ENCODE assay signal across 1 cellular context in the genomic region with DNA sequence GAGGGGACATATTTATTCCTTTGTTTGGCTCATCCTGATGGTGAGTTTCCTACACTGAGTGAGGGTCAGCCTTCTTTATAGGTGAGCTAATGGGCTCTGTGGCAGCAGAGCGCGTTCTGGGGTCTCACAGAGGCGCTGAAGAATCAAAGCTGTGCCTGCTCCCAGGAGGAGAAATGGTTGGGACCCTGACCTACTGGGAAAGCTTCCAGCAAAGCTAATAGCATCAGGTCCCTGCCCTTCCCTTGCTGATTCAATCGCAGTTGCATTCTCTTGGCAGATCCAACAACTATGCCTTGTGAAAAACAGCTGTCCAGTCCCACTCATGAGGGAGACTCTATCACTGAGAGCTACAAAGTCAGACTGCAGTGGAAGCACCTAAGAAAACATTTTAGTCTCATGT.
TF ChIP-seq lines count a peak whose summit lies in the region.

No MANE protein-coding gene starts in this region.

TF ChIP-seq in GM23338, 12 proteins besides CTCF, POLR2A, EP300 and RAD21:
- no peak for TF ChIP-seq ZNF462 (CRISPR knock-in tag; IDR thresholded peaks at IDR 0.05)
- no peak for TF ChIP-seq ZNF114 (CRISPR knock-in tag; IDR thresholded peaks at IDR 0.05)
- TF ChIP-seq EZH2 (IDR thresholded peaks at IDR 0.05; ENCODE audit: low read depth, unreplicated experiment) = no peak
- no peak for TF ChIP-seq JUNB (IDR thresholded peaks at IDR 0.05; ENCODE audit: unreplicated experiment)
- TF ChIP-seq NANOG (IDR thresholded peaks at IDR 0.05; ENCODE audit: borderline replicate concordance) = no peak
- TF ChIP-seq, protein P1, sequence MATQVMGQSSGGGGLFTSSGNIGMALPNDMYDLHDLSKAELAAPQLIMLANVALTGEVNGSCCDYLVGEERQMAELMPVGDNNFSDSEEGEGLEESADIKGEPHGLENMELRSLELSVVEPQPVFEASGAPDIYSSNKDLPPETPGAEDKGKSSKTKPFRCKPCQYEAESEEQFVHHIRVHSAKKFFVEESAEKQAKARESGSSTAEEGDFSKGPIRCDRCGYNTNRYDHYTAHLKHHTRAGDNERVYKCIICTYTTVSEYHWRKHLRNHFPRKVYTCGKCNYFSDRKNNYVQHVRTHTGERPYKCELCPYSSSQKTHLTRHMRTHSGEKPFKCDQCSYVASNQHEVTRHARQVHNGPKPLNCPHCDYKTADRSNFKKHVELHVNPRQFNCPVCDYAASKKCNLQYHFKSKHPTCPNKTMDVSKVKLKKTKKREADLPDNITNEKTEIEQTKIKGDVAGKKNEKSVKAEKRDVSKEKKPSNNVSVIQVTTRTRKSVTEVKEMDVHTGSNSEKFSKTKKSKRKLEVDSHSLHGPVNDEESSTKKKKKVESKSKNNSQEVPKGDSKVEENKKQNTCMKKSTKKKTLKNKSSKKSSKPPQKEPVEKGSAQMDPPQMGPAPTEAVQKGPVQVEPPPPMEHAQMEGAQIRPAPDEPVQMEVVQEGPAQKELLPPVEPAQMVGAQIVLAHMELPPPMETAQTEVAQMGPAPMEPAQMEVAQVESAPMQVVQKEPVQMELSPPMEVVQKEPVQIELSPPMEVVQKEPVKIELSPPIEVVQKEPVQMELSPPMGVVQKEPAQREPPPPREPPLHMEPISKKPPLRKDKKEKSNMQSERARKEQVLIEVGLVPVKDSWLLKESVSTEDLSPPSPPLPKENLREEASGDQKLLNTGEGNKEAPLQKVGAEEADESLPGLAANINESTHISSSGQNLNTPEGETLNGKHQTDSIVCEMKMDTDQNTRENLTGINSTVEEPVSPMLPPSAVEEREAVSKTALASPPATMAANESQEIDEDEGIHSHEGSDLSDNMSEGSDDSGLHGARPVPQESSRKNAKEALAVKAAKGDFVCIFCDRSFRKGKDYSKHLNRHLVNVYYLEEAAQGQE (IDR thresholded peaks at IDR 0.05; ENCODE audit: unreplicated experiment) = no peak
TF ChIP-seq in GM23338: peak in this region for 0.
